Comparison of ENCODE assay signal across 9 cellular contexts in the genomic region with DNA sequence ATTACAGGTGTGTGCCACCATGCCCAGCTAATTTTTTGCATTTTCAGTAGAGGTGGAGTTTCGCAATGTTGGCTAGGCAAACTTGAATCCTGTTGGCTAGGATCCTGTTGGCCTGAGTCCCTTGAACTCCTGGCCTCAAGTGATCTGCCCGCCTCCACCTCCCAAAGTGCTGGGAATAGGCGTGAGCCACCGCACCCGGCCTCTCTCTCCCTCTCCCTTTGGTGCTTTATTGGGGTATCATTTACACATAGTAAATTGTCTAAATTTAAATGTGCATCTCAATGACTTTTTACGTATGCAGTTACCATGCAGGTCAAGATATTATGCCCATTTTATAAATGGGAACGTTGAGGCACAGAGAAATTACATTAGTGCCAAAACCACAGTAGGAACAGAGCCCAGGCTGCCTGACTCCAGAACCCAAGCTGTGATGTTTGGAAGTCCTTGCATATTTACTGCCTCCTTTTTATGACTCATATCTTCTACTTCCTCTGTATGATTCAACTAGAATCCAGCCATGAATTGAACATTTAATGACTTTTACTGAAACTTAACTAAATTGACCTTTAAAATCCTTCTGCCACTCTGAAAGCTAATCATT. TPM values are rescaled to one million over a fixed set of nuclear protein-coding genes. Genes with fewer than 3 reads are reported as not detected.
DNase-seq lines count a peak whose midpoint lies in the region; ATAC-seq and TF ChIP-seq lines count a peak whose summit lies in the region.
"Had no signal": no experiment of that assay in that cellular context is flagged by ENCODE, and none has a peak within 500 bp of the region (broad histone marks: within the 10 kb centered on the region; RNA-seq: fewer than 3 reads in every experiment).

No MANE protein-coding gene starts in this region.

- H3K4me3 Mint-ChIP-seq in endodermal cell, result no peak overlapping the region
- H3K4me3 Mint-ChIP-seq: memory B cell had no signal

- ATAC-seq in omental fat pad (ENCODE audit: low FRiP score), result peak; percentile 72
- no peak for ATAC-seq in HG03469 (IDR thresholded peaks at IDR 0.05; ENCODE audit: unreplicated experiment)

- no peaks in the 10 kb centered on the region for H3K36me3 ChIP-seq in brain microvascular endothelial cell (replicated peaks)
- peaks cover 4% of the 10 kb centered on the region for H3K36me3 ChIP-seq in endodermal cell (ENCODE audit: control insufficient read depth, insufficient read depth, low read length)

- TF ChIP-seq CTCF in brain microvascular endothelial cell (IDR thresholded peaks at IDR 0.05; ENCODE audit: low read depth, low read length, missing control alignments) (no peak), omental fat pad (IDR thresholded peaks at IDR 0.05) (no peak), endodermal cell (conservative IDR thresholded peaks at IDR 0.05) (no peak)

- no peaks in the 10 kb centered on the region for H3K9me3 ChIP-seq in endodermal cell (ENCODE audit: control insufficient read depth, low read length)

- H3K27ac ChIP-seq in brain microvascular endothelial cell (peak overlapping the region; percentile 70), endodermal cell (ENCODE audit: low read depth, low read length) (no peak overlapping the region)

- no peak overlapping the region for H3K27ac Mint-ChIP-seq in endodermal cell
- H3K27ac Mint-ChIP-seq: memory B cell had no signal

- H3K27me3 ChIP-seq in brain microvascular endothelial cell (replicated peaks) (no peaks in the 10 kb centered on the region), endodermal cell (ENCODE audit: control insufficient read depth, insufficient read depth, low read length, poor library complexity, severe bottlenecking) (no peaks in the 10 kb centered on the region)

- H3K9me3 Mint-ChIP-seq in endodermal cell, result peaks cover 10% of the 10 kb centered on the region

- no peaks in the 10 kb centered on the region for H3K4me1 Mint-ChIP-seq in endodermal cell
- H3K4me1 Mint-ChIP-seq: memory B cell had no signal

- in situ Hi-C loops in brain microvascular endothelial cell (cut with HindIII; ENCODE audit: low pct_ligation_motif_present, low sequenced_read_pairs), result no loop called here

- no peaks in the 10 kb centered on the region for H3K4me1 ChIP-seq in endodermal cell (ENCODE audit: control insufficient read depth, insufficient read depth, low read length)

- H3K27me3 Mint-ChIP-seq in endodermal cell (ENCODE audit: insufficient read depth), result no peaks in the 10 kb centered on the region
- H3K27me3 Mint-ChIP-seq: memory B cell had no signal

- peaks cover 45% of the 10 kb centered on the region for H3K36me3 Mint-ChIP-seq in endodermal cell (ENCODE audit: low read depth)

- whole genome bisulfite sequencing in endodermal cell (ENCODE audit: insufficient coverage in 1 of 2, insufficient read length in 1 of 2), 2 experiments, result 88 to 94% methylated on average over 4 to 7 of the region's 7 CpGs

- DNase-seq in Daoy (ENCODE audit: low read depth), result peak; percentile 65
- DNase-seq in NCI-H460 (ENCODE audit: extremely low read depth, low read depth), result peak; percentile 20
- DNase-seq in brain microvascular endothelial cell, result peak; percentile 87
- DNase-seq in omental fat pad (ENCODE audit: low spot score), result no peak
- no peak for DNase-seq in NCI-H510A treated with DMSO at 0.1 percent for 48 hours (lab: John Stamatoyannopoulos, UW)
- DNase-seq in endodermal cell, result no peak
- DNase-seq in NCI-H82 (lab: John Stamatoyannopoulos, UW), result no peak

- H3K4me3 ChIP-seq in brain microvascular endothelial cell (ENCODE audit: low read depth, low read length) (no peak overlapping the region), endodermal cell (ENCODE audit: low read length) (no peak overlapping the region)

- no peak overlapping the region for H3K9ac ChIP-seq in endodermal cell (ENCODE audit: extremely low read depth, low read length, poor library complexity, severe bottlenecking)

RNA-seq across cellular contexts. Expression of a gene that starts 34.0 kb away (rescaled TPM):
- total RNA-seq in Daoy (2014; rRNA removed; shearing (Covaris generic)), result 14.3 and 17.8 TPM in 2 replicates
- 17.8 and 17.9 TPM in 2 replicates for total RNA-seq in NCI-H460 (2014; rRNA removed; shearing (Covaris generic))
- 8.9 and 10.2 TPM in 2 replicates for polyA plus RNA-seq in NCI-H460 (2014; cell fraction: nucleus; rRNA removed)
- total RNA-seq in omental fat pad (10 to 100 TPM in 1 of 4 donors, 1 to 10 TPM in 3; 8.1 to 12.5 (median 8.8) TPM), endodermal cell (10 to 100 TPM; 22.0 to 23.6 TPM)
- 12.6 TPM for polyA plus RNA-seq in endodermal cell (2013, experiment 1 of 2)
- polyA plus RNA-seq in endodermal cell (2013, experiment 2 of 2), result 13.5 TPM

RNA-seq across cellular contexts. Expression of a gene that starts 34.3 kb away (rescaled TPM):
- 11.5 and 18.8 TPM in 2 replicates for total RNA-seq in Daoy (2014; rRNA removed; shearing (Covaris generic))
- total RNA-seq in NCI-H460 (2014; rRNA removed; shearing (Covaris generic)), result 4.4 and 7.5 TPM in 2 replicates
- polyA plus RNA-seq in NCI-H460 (2014; cell fraction: nucleus; rRNA removed), result 8.3 and 15.7 TPM in 2 replicates
- total RNA-seq in omental fat pad (10 to 100 TPM in 2 of 4 donors, 1 to 10 TPM in 2; 8.4 to 12.6 (median 10.4) TPM), endodermal cell (10 to 100 TPM; 10.5 to 13.7 TPM)
- 11.7 TPM for polyA plus RNA-seq in endodermal cell (2013, experiment 1 of 2)
- 8.9 TPM for polyA plus RNA-seq in endodermal cell (2013, experiment 2 of 2)

RNA-seq across cellular contexts. Expression of a gene that starts 34.4 kb away (rescaled TPM):
- total RNA-seq in Daoy (2014; rRNA removed; shearing (Covaris generic)), result 5.1 and 6.2 TPM in 2 replicates
- 4.9 and 5.1 TPM in 2 replicates for total RNA-seq in NCI-H460 (2014; rRNA removed; shearing (Covaris generic))
- polyA plus RNA-seq in NCI-H460 (2014; cell fraction: nucleus; rRNA removed), result 2.7 and 3.5 TPM in 2 replicates
- total RNA-seq in omental fat pad (10 to 100 TPM; 19.2 to 31.0 (median 21.5) TPM), endodermal cell (1 to 10 TPM; 7.5 to 8.6 TPM)
- 10.7 TPM for polyA plus RNA-seq in endodermal cell (2013, experiment 1 of 2)
- 7.8 TPM for polyA plus RNA-seq in endodermal cell (2013, experiment 2 of 2)

Comparison
In these comparisons a context has a peak if more than half of its experiments do, and no peak if none do; other contexts are left out.
1. DNase-seq: peak in Daoy (single experiment), NCI-H460 (single experiment) and brain microvascular endothelial cell (single experiment); none in omental fat pad (single experiment), NCI-H510A treated with DMSO at 0.1 percent for 48 hours (single experiment), endodermal cell (single experiment) and NCI-H82 (single experiment).